Comparison of ENCODE assay signal across 7 cellular contexts in the genomic region with DNA sequence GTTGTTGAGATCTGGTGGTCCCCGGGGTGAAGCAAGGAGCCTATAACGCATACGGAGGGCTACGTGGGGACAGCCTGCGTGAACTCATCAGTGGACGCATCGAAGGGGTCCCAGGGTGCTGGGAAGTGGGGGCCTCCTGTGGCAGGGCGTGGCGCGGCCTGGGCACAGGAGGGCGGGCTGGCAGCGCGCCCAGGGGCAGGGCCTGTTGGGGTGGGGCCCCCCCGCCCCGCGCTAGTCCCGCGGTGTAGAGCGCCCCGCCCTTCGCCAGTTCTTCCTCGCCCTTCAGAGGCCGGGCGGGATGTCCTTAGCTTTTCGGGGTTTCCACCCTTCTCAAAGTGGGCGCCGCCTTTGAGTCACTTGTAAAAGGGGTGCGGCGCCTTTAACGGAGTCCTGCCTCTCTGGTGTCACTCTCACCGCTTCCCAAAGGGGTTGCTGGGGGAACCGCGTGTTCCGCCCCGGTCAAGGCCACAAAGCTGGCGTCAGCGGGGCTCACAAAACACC.
DNase-seq lines count a peak whose midpoint lies in the region; ATAC-seq and FAIRE-seq lines count a peak whose summit lies in the region.

No MANE protein-coding gene starts in this region.

- H3K27me3 Mint-ChIP-seq in memory B cell, result no peaks in the 10 kb centered on the region

- H3K36me3 Mint-ChIP-seq in memory B cell, result peaks cover 15% of the 10 kb centered on the region
- H3K36me3 Mint-ChIP-seq in stimulated activated effector memory CD8-positive, alpha-beta T cell treated with anti-CD3 and anti-CD28 coated beads, Interleukin-12 subunit alpha, Interleukin-12 subunit beta, amount 100 ng/mL, for 72 hours, result peaks cover 59% of the 10 kb centered on the region

- peak; percentile 97 for FAIRE-seq in GM18507 (lab: Jason Lieb, UNC)

- ATAC-seq in HG02763 (IDR thresholded peaks at IDR 0.05; ENCODE audit: unreplicated experiment) (peak; percentile 59), memory B cell (ENCODE audit: low read depth) (peak; percentile 78)
- peak; percentile 85 for ATAC-seq in stimulated activated effector memory CD8-positive, alpha-beta T cell treated with anti-CD3 and anti-CD28 coated beads, Interleukin-12 subunit alpha, Interleukin-12 subunit beta, amount 100 ng/mL, for 72 hours

- H3K9me3 Mint-ChIP-seq in memory B cell, result no peaks in the 10 kb centered on the region
- H3K9me3 Mint-ChIP-seq in stimulated activated effector memory CD8-positive, alpha-beta T cell treated with anti-CD3 and anti-CD28 coated beads, Interleukin-12 subunit alpha, Interleukin-12 subunit beta, amount 100 ng/mL, for 72 hours, result no peaks in the 10 kb centered on the region

- peaks cover 27% of the 10 kb centered on the region for H3K4me1 Mint-ChIP-seq in memory B cell
- H3K4me1 Mint-ChIP-seq in stimulated activated effector memory CD8-positive, alpha-beta T cell treated with anti-CD3 and anti-CD28 coated beads, Interleukin-12 subunit alpha, Interleukin-12 subunit beta, amount 100 ng/mL, for 72 hours, result peaks cover 39% of the 10 kb centered on the region

- peak overlapping the region; percentile 95 for H3K27ac Mint-ChIP-seq in memory B cell
- peak overlapping the region; percentile 87 for H3K27ac Mint-ChIP-seq in stimulated activated effector memory CD8-positive, alpha-beta T cell treated with anti-CD3 and anti-CD28 coated beads, Interleukin-12 subunit alpha, Interleukin-12 subunit beta, amount 100 ng/mL, for 72 hours

- peak overlapping the region; percentile 95 for H3K4me3 Mint-ChIP-seq in memory B cell
- peak overlapping the region; percentile 83 for H3K4me3 Mint-ChIP-seq in stimulated activated effector memory CD8-positive, alpha-beta T cell treated with anti-CD3 and anti-CD28 coated beads, Interleukin-12 subunit alpha, Interleukin-12 subunit beta, amount 100 ng/mL, for 72 hours

- DNase-seq in GM18507 (ENCODE audit: extremely low spot score, insufficient read length, low read depth) (no peak), NCI-H2107 treated with DMSO at 0.1 percent for 48 hours (lab: John Stamatoyannopoulos, UW; ENCODE audit: unreplicated experiment) (peak; percentile 29), cortex of kidney (lab: John Stamatoyannopoulos, UW) (peak; percentile 5), memory B cell (ENCODE audit: low spot score in 2 of 2) (peak; percentile 30 to 50)
- DNase-seq in activated CD4-positive, alpha-beta T cell treated with anti-CD3 and anti-CD28 coated beads for 1 hour, result peak; percentile 47
- peak in 1 of 2 donors; percentile 36 for DNase-seq in stimulated activated effector memory CD8-positive, alpha-beta T cell treated with anti-CD3 and anti-CD28 coated beads, Interleukin-12 subunit alpha, Interleukin-12 subunit beta, amount 100 ng/mL, for 72 hours (ENCODE audit: low spot score in 2 of 2)
